ENCODE assay signal across 9 cellular contexts in genomic region chr3:188037116-188037718, GRCh38.
A peak's percentile ranks its signal among the peaks of the same experiment; 100 is the strongest.
DNase-seq lines count a peak whose midpoint lies in the region; ATAC-seq and TF ChIP-seq lines count a peak whose summit lies in the region.
"Had no signal": no experiment of that assay in that cellular context is flagged by ENCODE, and none has a peak within 500 bp of the region (broad histone marks: within the 10 kb centered on the region; RNA-seq: fewer than 3 reads in every experiment).

No MANE protein-coding gene starts in this region.

- H3K9me3 Mint-ChIP-seq in stimulated activated naive B cell treated with anti-CD40 and anti-IgM and Interleukin-4, amounts not matched to agents 10 μg/mL and 1 μg/mL and 100 μg/mL, for 72 hours = peaks cover 0 to 5% of the 10 kb centered on the region in 2 donors
- H3K9me3 Mint-ChIP-seq: central memory CD8-positive, alpha-beta T cell had no signal

- H3K4me3 ChIP-seq in subcutaneous abdominal adipose tissue (ENCODE audit: low read depth in 1 of 5, low read length in 5 of 5) = peak overlapping the region in 4 of 5 donors; percentile 8 to 38 (median 34)

- no peaks in the 10 kb centered on the region for H3K36me3 Mint-ChIP-seq in stimulated activated naive B cell treated with anti-CD40 and anti-IgM and Interleukin-4, amounts not matched to agents 10 μg/mL and 1 μg/mL and 100 μg/mL, for 72 hours

- no peaks in the 10 kb centered on the region for H3K36me3 ChIP-seq in subcutaneous abdominal adipose tissue (ENCODE audit: control insufficient read depth in 5 of 5, insufficient read depth in 5 of 5, low read length in 5 of 5)

- H3K27me3 Mint-ChIP-seq in stimulated activated naive B cell treated with anti-CD40 and anti-IgM and Interleukin-4, amounts not matched to agents 10 μg/mL and 1 μg/mL and 100 μg/mL, for 72 hours = peaks cover 4 to 12% of the 10 kb centered on the region in 2 donors
- H3K27me3 Mint-ChIP-seq: central memory CD8-positive, alpha-beta T cell had no signal

- H3K9ac ChIP-seq in subcutaneous abdominal adipose tissue (ENCODE audit: low read length in 5 of 5) = no peak overlapping the region

- peaks cover 7 to 42% of the 10 kb centered on the region in 2 donors for H3K4me1 Mint-ChIP-seq in stimulated activated naive B cell treated with anti-CD40 and anti-IgM and Interleukin-4, amounts not matched to agents 10 μg/mL and 1 μg/mL and 100 μg/mL, for 72 hours

- CTCF ChIA-PET in HEK293T (lab: Yijun Ruan, JAX) = interaction anchor here (1.1 kb wide), 1 partner anchor 917 kb away, joined by 4 read pairs; no protein-coding TSS in a partner anchor

- TF ChIP-seq CTCF in VCaP (conservative IDR thresholded peaks at IDR 0.05) = peak; percentile 80

- DNase-seq in HEK293T (ENCODE audit: extremely low spot score) = no peak
- peak; percentile 30 for DNase-seq in left ventricle myocardium superior
- DNase-seq in stimulated activated naive B cell treated with anti-CD40 and anti-IgM and Interleukin-4, amounts not matched to agents 10 μg/mL and 1 μg/mL and 100 μg/mL, for 72 hours = no peak
- DNase-seq in NAMALWA (ENCODE audit: low spot score) = no peak
- DNase-seq: OCI-M1 had no signal

- intact Hi-C loops in left ventricle myocardium superior (cut with micrococcal nuclease) = no loop called here

- H3K27ac Mint-ChIP-seq in stimulated activated naive B cell treated with anti-CD40 and anti-IgM and Interleukin-4, amounts not matched to agents 10 μg/mL and 1 μg/mL and 100 μg/mL, for 72 hours = no peak overlapping the region

- ATAC-seq in left ventricle myocardium superior (peak; percentile 85), GM19328 (IDR thresholded peaks at IDR 0.05; ENCODE audit: unreplicated experiment) (no peak)
- ATAC-seq in stimulated activated naive B cell treated with anti-CD40 and anti-IgM and Interleukin-4, amounts not matched to agents 10 μg/mL and 1 μg/mL and 100 μg/mL, for 72 hours (replicated peaks) = no peak

- peak overlapping the region; percentile 75 for H3K27ac ChIP-seq in VCaP
- H3K27ac ChIP-seq in subcutaneous abdominal adipose tissue (ENCODE audit: low read depth, low read length) = no peak overlapping the region

- POLR2A ChIA-PET in HEK293T (lab: Yijun Ruan, JAX) = no interaction called here

- peaks cover 0 to 15% (median 6%) of the 10 kb centered on the region in 5 donors for H3K4me1 ChIP-seq in subcutaneous abdominal adipose tissue (ENCODE audit: control insufficient read depth in 5 of 5, insufficient read depth in 5 of 5, low read length in 5 of 5)

- H3K4me3 Mint-ChIP-seq in stimulated activated naive B cell treated with anti-CD40 and anti-IgM and Interleukin-4, amounts not matched to agents 10 μg/mL and 1 μg/mL and 100 μg/mL, for 72 hours = no peak overlapping the region
- H3K4me3 Mint-ChIP-seq: central memory CD8-positive, alpha-beta T cell had no signal

- no peaks in the 10 kb centered on the region for H3K9me3 ChIP-seq in subcutaneous abdominal adipose tissue (ENCODE audit: control insufficient read depth in 5 of 5, low read length in 5 of 5)

- no peaks in the 10 kb centered on the region for H3K27me3 ChIP-seq in subcutaneous abdominal adipose tissue (ENCODE audit: control insufficient read depth in 5 of 5, insufficient read depth in 4 of 5, low read length in 5 of 5)

TF ChIP-seq in HEK293T, 16 proteins besides CTCF, POLR2A, EP300 and RAD21:
- no peak for TF ChIP-seq FOXM1 (IDR thresholded peaks at IDR 0.05; ENCODE audit: borderline replicate concordance)
- no peak for TF ChIP-seq FOXK2 (IDR thresholded peaks at IDR 0.05)
- TF ChIP-seq ARNT (IDR thresholded peaks at IDR 0.05) = no peak
- peak; percentile 51 for TF ChIP-seq PKNOX1 (IDR thresholded peaks at IDR 0.05)
